Comparison of ENCODE assay signal across 8 cellular contexts in genomic region chr1:231335663-231336602, GRCh38. TPM values are rescaled to one million over a fixed set of nuclear protein-coding genes. Genes with fewer than 3 reads are reported as not detected.
DNase-seq lines count a peak whose midpoint lies in the region; ATAC-seq and TF ChIP-seq lines count a peak whose summit lies in the region.

No MANE protein-coding gene starts in this region.

- no peaks in the 10 kb centered on the region for H3K27me3 ChIP-seq in right atrium auricular region

- H3K4me1 Mint-ChIP-seq in mesothelial cell of epicardium, result peaks cover 59% of the 10 kb centered on the region

- ATAC-seq in Right ventricle myocardium inferior (no peak), HG02981 (IDR thresholded peaks at IDR 0.05; ENCODE audit: unreplicated experiment) (no peak), GM21528 (IDR thresholded peaks at IDR 0.05; ENCODE audit: low FRiP score, unreplicated experiment) (no peak)

- peaks cover 1% of the 10 kb centered on the region for H3K27me3 Mint-ChIP-seq in mesothelial cell of epicardium (ENCODE audit: low read depth)

- no peaks in the 10 kb centered on the region for H3K9me3 ChIP-seq in right atrium auricular region

- no peak for TF ChIP-seq CTCF in right atrium auricular region (IDR thresholded peaks at IDR 0.05)
- no peak for TF ChIP-seq CTCF in astrocyte of the spinal cord (IDR thresholded peaks at IDR 0.05; ENCODE audit: low read depth, low read length)
- no peak for TF ChIP-seq CTCF in mesothelial cell of epicardium (IDR thresholded peaks at IDR 0.05; ENCODE audit: unreplicated experiment)

- H3K36me3 ChIP-seq in right atrium auricular region, result peaks cover 15% of the 10 kb centered on the region

- peak overlapping the region; percentile 79 to 89 for H3K4me3 ChIP-seq in right atrium auricular region
- peak overlapping the region; percentile 99 for H3K4me3 ChIP-seq in astrocyte of the spinal cord (ENCODE audit: low read depth, low read length)

- peak overlapping the region; percentile 98 for H3K4me3 Mint-ChIP-seq in mesothelial cell of epicardium

- intact Hi-C loops in Right ventricle myocardium inferior (cut with DNase I), result loop anchor here (2.0 kb wide), 1 partner anchor 57 kb away; no protein-coding TSS in a partner anchor

- H3K9me3 Mint-ChIP-seq in mesothelial cell of epicardium, result no peaks in the 10 kb centered on the region

- peak overlapping the region in 1 of 2 donors; percentile 96 for H3K27ac ChIP-seq in right atrium auricular region

- no peak for DNase-seq in right atrium auricular region (ENCODE audit: low spot score)
- DNase-seq in Right ventricle myocardium inferior (ENCODE audit: missing footprints), result no peak
- no peak for DNase-seq in astrocyte of the spinal cord (ENCODE audit: low read depth, low spot score)
- DNase-seq in mesothelial cell of epicardium (ENCODE audit: low spot score in 2 of 2, unreplicated experiment in 2 of 2), result no peak
- DNase-seq in mesenteric fat pad (ENCODE audit: low spot score), result no peak
- DNase-seq in activated CD4-positive, CD25-positive, alpha-beta regulatory T cell treated with anti-CD3 and anti-CD28 coated beads, Interleukin-2, amount 50 U/mL, for 72 hours, result no peak

- peaks cover 0 to 63% of the 10 kb centered on the region in 2 donors for H3K4me1 ChIP-seq in right atrium auricular region

- peak overlapping the region; percentile 96 for H3K27ac Mint-ChIP-seq in mesothelial cell of epicardium

- H3K36me3 Mint-ChIP-seq in mesothelial cell of epicardium, result peaks cover 4% of the 10 kb centered on the region

- in situ Hi-C loops in astrocyte of the spinal cord (cut with HindIII; ENCODE audit: low sequenced_read_pairs), result no loop called here

RNA-seq across cellular contexts. Expression of gene EXOC8, which starts 1.7 kb away (rescaled TPM):
- total RNA-seq in right atrium auricular region, result 10 to 100 TPM; 10.7 to 11.8 TPM
- 11.3 TPM for total RNA-seq in Right ventricle myocardium inferior
- 9.9 to 10.3 TPM (median 10.0 TPM) in 3 replicates for total RNA-seq in mesothelial cell of epicardium
- total RNA-seq in mesenteric fat pad, result 14.6 TPM

RNA-seq across cellular contexts. Expression of gene SPRTN, which starts 2.2 kb away (rescaled TPM):
- 1 to 10 TPM; 8.9 to 9.1 TPM for total RNA-seq in right atrium auricular region
- 6.5 TPM for total RNA-seq in Right ventricle myocardium inferior
- 12.0 to 15.4 TPM (median 12.3 TPM) in 3 replicates for total RNA-seq in mesothelial cell of epicardium
- total RNA-seq in mesenteric fat pad, result 8.5 TPM
